In the genomic region with DNA sequence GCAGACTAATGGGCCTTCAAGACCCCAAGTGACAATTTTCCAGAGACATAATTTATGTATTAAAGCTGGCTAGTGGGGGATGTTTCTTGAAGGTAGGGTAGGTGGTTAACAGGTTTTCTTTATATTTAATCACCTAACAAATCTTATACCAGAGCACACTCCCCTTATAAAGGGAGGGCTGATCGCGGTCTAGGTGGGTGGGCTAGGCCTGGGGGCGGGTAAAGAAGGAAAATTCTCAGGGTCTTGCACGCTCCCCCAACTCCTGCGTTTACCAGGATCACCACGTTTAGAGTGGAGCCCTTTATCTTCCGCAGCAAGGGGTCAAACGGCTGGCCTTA, we compare ENCODE assay signal across 1 cellular context.
TF ChIP-seq lines count a peak whose summit lies in the region.

No MANE protein-coding gene starts in this region.

TF ChIP-seq in H1, 55 proteins besides CTCF, POLR2A, EP300 and RAD21:
- TF ChIP-seq JUND (IDR thresholded peaks at IDR 0.05; ENCODE audit: low read length) (no peak), KDM4A (IDR thresholded peaks at IDR 0.05; ENCODE audit: low read depth, low read length, severe bottlenecking) (peak; percentile 45), SAP30 (IDR thresholded peaks at IDR 0.05; ENCODE audit: insufficient read depth, insufficient replicate concordance, low read length) (no peak), CTBP2 (IDR thresholded peaks at IDR 0.05; ENCODE audit: borderline replicate concordance, insufficient read depth, insufficient read length, low read length) (no peak), TCF12 (IDR thresholded peaks at IDR 0.05; ENCODE audit: low read depth, low read length) (no peak), YY1 (IDR thresholded peaks at IDR 0.05; ENCODE audit: low read depth, low read length) (no peak), SIRT6 (IDR thresholded peaks at IDR 0.05; ENCODE audit: low read length) (no peak), EZH2 (IDR thresholded peaks at IDR 0.05; ENCODE audit: low read depth, low read length, severe bottlenecking) (no peak), E2F6 (IDR thresholded peaks at IDR 0.05) (no peak), NANOG (IDR thresholded peaks at IDR 0.05; ENCODE audit: insufficient read depth, low read depth, low read length, poor library complexity, severe bottlenecking) (no peak), HDAC2 (IDR thresholded peaks at IDR 0.05; ENCODE audit: borderline replicate concordance in 1 of 2, low read depth in 2 of 2, low read length in 2 of 2) (0 out of 4 replicates have a peak, but pooled peaks of 1 of the 2 experiments have one; percentile 39), RBBP5 (IDR thresholded peaks at IDR 0.05; ENCODE audit: borderline replicate concordance, low read depth, low read length) (no peak), MAFK (IDR thresholded peaks at IDR 0.05; ENCODE audit: low read depth, low read length) (no peak)
- TF ChIP-seq, protein P1, sequence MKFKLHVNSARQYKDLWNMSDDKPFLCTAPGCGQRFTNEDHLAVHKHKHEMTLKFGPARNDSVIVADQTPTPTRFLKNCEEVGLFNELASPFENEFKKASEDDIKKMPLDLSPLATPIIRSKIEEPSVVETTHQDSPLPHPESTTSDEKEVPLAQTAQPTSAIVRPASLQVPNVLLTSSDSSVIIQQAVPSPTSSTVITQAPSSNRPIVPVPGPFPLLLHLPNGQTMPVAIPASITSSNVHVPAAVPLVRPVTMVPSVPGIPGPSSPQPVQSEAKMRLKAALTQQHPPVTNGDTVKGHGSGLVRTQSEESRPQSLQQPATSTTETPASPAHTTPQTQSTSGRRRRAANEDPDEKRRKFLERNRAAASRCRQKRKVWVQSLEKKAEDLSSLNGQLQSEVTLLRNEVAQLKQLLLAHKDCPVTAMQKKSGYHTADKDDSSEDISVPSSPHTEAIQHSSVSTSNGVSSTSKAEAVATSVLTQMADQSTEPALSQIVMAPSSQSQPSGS (IDR thresholded peaks at IDR 0.05; ENCODE audit: low read length), result no peak
